21 cellular contexts compared by ENCODE assay signal in the genomic region with DNA sequence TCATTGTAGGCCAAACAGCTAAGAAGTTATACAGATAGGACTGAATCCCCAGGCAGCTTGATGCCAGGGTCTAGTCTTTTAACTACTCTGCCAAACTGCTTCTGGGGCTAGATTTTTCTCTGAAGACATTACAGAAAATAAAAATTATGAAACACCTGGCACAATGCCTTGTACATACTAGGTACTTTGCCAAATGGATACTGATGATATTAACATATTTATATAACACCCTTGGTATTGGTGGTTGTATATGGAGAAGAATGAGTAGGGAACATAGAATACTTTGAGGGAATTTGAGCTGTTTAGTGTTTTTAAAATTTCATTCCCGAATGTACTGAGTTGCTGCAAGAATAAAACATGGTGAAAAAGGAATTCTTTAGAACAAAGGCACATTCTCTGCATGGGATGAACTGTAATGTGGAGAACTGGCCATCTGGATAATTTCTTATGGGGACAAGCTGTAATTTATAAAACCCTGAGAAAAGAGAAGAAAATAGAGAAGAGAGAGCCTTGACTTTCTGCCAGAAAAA.
"Had no signal": no experiment of that assay in that cellular context is flagged by ENCODE, and none has a peak within 500 bp of the region (broad histone marks: within the 10 kb centered on the region; RNA-seq: fewer than 3 reads in every experiment).

No MANE protein-coding gene starts in this region.

- H3K27ac Mint-ChIP-seq: effector memory CD8-positive, alpha-beta T cell; immature natural killer cell; natural killer cell; stimulated activated memory B cell treated with anti-CD40 and anti-IgM and Interleukin-4, amounts not matched to agents 10 μg/mL and 1 μg/mL and 100 μg/mL, for 72 hours had no signal

- H3K27ac ChIP-seq: esophagus squamous epithelium, lower lobe of right lung, prostate gland, skin epidermis, spleen, thoracic aorta, tibial nerve, upper lobe of right lung, uterus had no signal

- H3K27me3 ChIP-seq: esophagus squamous epithelium, spleen, tibial nerve, upper lobe of right lung, uterus had no signal

- H3K36me3 Mint-ChIP-seq: natural killer cell; stimulated activated memory B cell treated with anti-CD40 and anti-IgM and Interleukin-4, amounts not matched to agents 10 μg/mL and 1 μg/mL and 100 μg/mL, for 72 hours had no signal

- H3K36me3 ChIP-seq: esophagus squamous epithelium, lower lobe of right lung, prostate gland, spleen, thoracic aorta, tibial nerve, upper lobe of right lung, uterus had no signal

- H3K9me3 ChIP-seq: esophagus squamous epithelium, lower lobe of right lung, prostate gland, spleen, thoracic aorta, tibial nerve, upper lobe of right lung, uterus had no signal

- ATAC-seq: effector memory CD8-positive, alpha-beta T cell; left ventricle myocardium superior; lower lobe of right lung; natural killer cell; right cardiac atrium; stimulated activated memory B cell treated with anti-CD40 and anti-IgM and Interleukin-4, amounts not matched to agents 10 μg/mL and 1 μg/mL and 100 μg/mL, for 72 hours; stimulated activated naive CD8-positive, alpha-beta T cell treated with anti-CD3 and anti-CD28 coated beads, Interleukin-15, Interleukin-2, amounts not matched to agents 100 U/mL and 50 U/mL, for 24 hours; upper lobe of right lung had no signal

- H3K4me3 Mint-ChIP-seq: effector memory CD8-positive, alpha-beta T cell; immature natural killer cell; natural killer cell; stimulated activated memory B cell treated with anti-CD40 and anti-IgM and Interleukin-4, amounts not matched to agents 10 μg/mL and 1 μg/mL and 100 μg/mL, for 72 hours had no signal

- H3K27me3 Mint-ChIP-seq: effector memory CD8-positive, alpha-beta T cell; stimulated activated memory B cell treated with anti-CD40 and anti-IgM and Interleukin-4, amounts not matched to agents 10 μg/mL and 1 μg/mL and 100 μg/mL, for 72 hours had no signal

- H3K4me1 ChIP-seq: prostate gland, spleen, uterus had no signal

- DNase-seq: cortex of kidney; effector memory CD8-positive, alpha-beta T cell; erythroblast; esophagus squamous epithelium; hypothalamus; immature natural killer cell; left ventricle myocardium superior; lower lobe of right lung; natural killer cell; right cardiac atrium; spleen; stimulated activated CD4-positive, alpha-beta T cell treated with anti-CD3 and anti-CD28 coated beads, Interleukin-4, amount 100 ng/mL, for 4 hours; stimulated activated naive CD8-positive, alpha-beta T cell treated with anti-CD3 and anti-CD28 coated beads, Interleukin-15, Interleukin-2, amounts not matched to agents 100 U/mL and 50 U/mL, for 24 hours; substantia nigra; upper lobe of right lung; uterus had no signal

- H3K9me3 Mint-ChIP-seq: natural killer cell had no signal

- H3K4me1 Mint-ChIP-seq: stimulated activated memory B cell treated with anti-CD40 and anti-IgM and Interleukin-4, amounts not matched to agents 10 μg/mL and 1 μg/mL and 100 μg/mL, for 72 hours had no signal

- H3K4me3 ChIP-seq: esophagus squamous epithelium, lower lobe of right lung, prostate gland, skin epidermis, spleen, thoracic aorta, tibial nerve, upper lobe of right lung, uterus had no signal
